ENCODE assay signal across 9 cellular contexts in the genomic region with DNA sequence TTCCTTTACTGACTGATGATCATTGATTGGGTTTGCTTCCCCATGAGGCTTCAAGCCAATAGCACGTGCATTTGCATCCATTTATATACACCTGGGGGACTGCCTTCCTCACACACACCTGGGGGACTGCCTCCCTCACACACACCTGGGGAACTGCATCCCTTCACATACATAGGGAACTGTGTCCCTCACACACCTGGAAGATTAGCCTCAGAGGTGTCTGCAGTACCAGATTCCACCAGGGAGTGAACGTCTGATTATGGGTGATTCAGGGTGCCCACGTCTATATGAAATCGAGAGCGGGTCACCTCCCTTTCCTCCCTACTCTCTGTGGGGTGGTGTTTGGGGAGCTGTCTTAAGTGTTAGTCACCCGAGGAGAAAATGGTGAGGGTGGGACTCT. TPM values are rescaled to one million over a fixed set of nuclear protein-coding genes. Genes with fewer than 3 reads are reported as not detected.
DNase-seq lines count a peak whose midpoint lies in the region; ATAC-seq and TF ChIP-seq lines count a peak whose summit lies in the region.
"Had no signal": no experiment of that assay in that cellular context is flagged by ENCODE, and none has a peak within 500 bp of the region (broad histone marks: within the 10 kb centered on the region; RNA-seq: fewer than 3 reads in every experiment).

No MANE protein-coding gene starts in this region.

- H3K79me2 ChIP-seq in SK-N-SH (ENCODE audit: insufficient read depth) (peaks cover 72% of the 10 kb centered on the region), smooth muscle cell (ENCODE audit: low read depth) (peaks cover 89% of the 10 kb centered on the region)

- CTCF ChIA-PET in SK-N-SH (lab: Yijun Ruan, JAX), result no interaction called here

- intact Hi-C loops in esophagus muscularis mucosa (cut with DNase I), result loop anchor here (10.0 kb wide), 1 partner anchor 107 kb away; no protein-coding TSS in a partner anchor

- ATAC-seq in SK-N-SH treated with all-trans-retinoic acid at 6 μM for 48 hours, result no peak
- no peak for ATAC-seq in GM21515 (IDR thresholded peaks at IDR 0.05; ENCODE audit: unreplicated experiment)

- H3K4me1 ChIP-seq in SK-N-SH (ENCODE audit: control insufficient read depth in 1 of 2, insufficient read depth in 2 of 2, low read depth in 1 of 2, low read length in 1 of 2) (peaks cover 5 to 49% of the 10 kb centered on the region in 2 experiments; a peak in 3 of 4 replicates), SJSA1 (replicated peaks) (peaks cover 42% of the 10 kb centered on the region), esophagus muscularis mucosa (peaks cover 73 to 90% (median 87%) of the 10 kb centered on the region in 4 donors), smooth muscle cell (ENCODE audit: low read depth) (peaks cover 22% of the 10 kb centered on the region)

- no peak for TF ChIP-seq POLR2A in esophagus muscularis mucosa (IDR thresholded peaks at IDR 0.05; ENCODE audit: low read depth)

- TF ChIP-seq CTCF in SK-N-SH (IDR thresholded peaks at IDR 0.05) (no peak), esophagus muscularis mucosa (IDR thresholded peaks at IDR 0.05) (peak in 1 of 3 experiments; percentile 6), smooth muscle cell (IDR thresholded peaks at IDR 0.05; ENCODE audit: borderline replicate concordance, insufficient read depth, poor library complexity, severe bottlenecking) (no peak)

- H4K20me1 ChIP-seq in SK-N-SH (ENCODE audit: insufficient read depth) (peaks cover 31% of the 10 kb centered on the region), smooth muscle cell (ENCODE audit: low read depth) (peaks cover 65% of the 10 kb centered on the region)

- POLR2A ChIA-PET in SK-N-SH (lab: Yijun Ruan, JAX), result no interaction called here

- H2AFZ ChIP-seq in SK-N-SH (ENCODE audit: low read depth), result no peak overlapping the region
- no peak overlapping the region for H2AFZ ChIP-seq in smooth muscle cell (ENCODE audit: low read depth)

- H3K27me3 ChIP-seq in SK-N-SH (ENCODE audit: insufficient read depth) (peaks cover 5% of the 10 kb centered on the region; the same call in 1 of the 2 replicates), SJSA1 (replicated peaks) (no peaks in the 10 kb centered on the region), esophagus muscularis mucosa (no peaks in the 10 kb centered on the region), smooth muscle cell (ENCODE audit: low read depth) (no peaks in the 10 kb centered on the region)

- H3K9me3 ChIP-seq in SK-N-SH (no peaks in the 10 kb centered on the region), SJSA1 (replicated peaks) (no peaks in the 10 kb centered on the region), esophagus muscularis mucosa (no peaks in the 10 kb centered on the region), smooth muscle cell (replicated peaks; ENCODE audit: low read depth) (no peaks in the 10 kb centered on the region)

- H3K9me2 ChIP-seq in SK-N-SH, result no peaks in the 10 kb centered on the region

- H3K4me3 ChIP-seq in SK-N-SH (ENCODE audit: low read depth in 2 of 2, low read length in 1 of 2), result no peak overlapping the region
- no peak overlapping the region for H3K4me3 ChIP-seq in SJSA1
- peak overlapping the region in 1 of 4 donors; percentile 10 for H3K4me3 ChIP-seq in esophagus muscularis mucosa
- H3K4me3 ChIP-seq in smooth muscle cell, result no peak overlapping the region

- peak overlapping the region; percentile 46; the same call in 1 of the 2 replicates for H3K9ac ChIP-seq in SK-N-SH
- H3K9ac ChIP-seq in smooth muscle cell (ENCODE audit: low read depth), result peak overlapping the region; percentile 92

- TF ChIP-seq RAD21 in SK-N-SH (IDR thresholded peaks at IDR 0.05; ENCODE audit: low read length), result no peak

- no peak for TF ChIP-seq EP300 in SK-N-SH (IDR thresholded peaks at IDR 0.05; ENCODE audit: borderline replicate concordance in 1 of 2, low read depth in 1 of 2, low read length in 1 of 2)
- TF ChIP-seq EP300 in esophagus muscularis mucosa (IDR thresholded peaks at IDR 0.05), result no peak

- H3K27ac ChIP-seq in SK-N-SH (ENCODE audit: low read depth in 2 of 2, low read length in 1 of 2), result peak overlapping the region in 1 of 2 experiments; percentile 90; a peak in 2 of 4 replicates
- peak overlapping the region; percentile 64 for H3K27ac ChIP-seq in SJSA1
- peak overlapping the region; percentile 2 to 86 (median 44) for H3K27ac ChIP-seq in esophagus muscularis mucosa (replicated peaks in 1 of 4)
- H3K27ac ChIP-seq in smooth muscle cell (ENCODE audit: low read depth), result peak overlapping the region; percentile 97
- H3K27ac ChIP-seq: 22Rv1 had no signal

- H3F3A ChIP-seq in SK-N-SH (replicated peaks; ENCODE audit: insufficient read depth) (peaks cover 42% of the 10 kb centered on the region), smooth muscle cell (ENCODE audit: low read depth) (peaks cover 51% of the 10 kb centered on the region)

- H3K4me2 ChIP-seq in SK-N-SH (peak overlapping the region; percentile 78), smooth muscle cell (peak overlapping the region; percentile 79)

- peaks cover 0 to 8% of the 10 kb centered on the region in 2 experiments for H3K36me3 ChIP-seq in SK-N-SH (replicated peaks in 1 of 2; ENCODE audit: control insufficient read depth in 1 of 2, insufficient read depth in 2 of 2, low read length in 1 of 2)
- peaks cover 48% of the 10 kb centered on the region for H3K36me3 ChIP-seq in SJSA1
- H3K36me3 ChIP-seq in esophagus muscularis mucosa, result peaks cover 0 to 16% (median 8%) of the 10 kb centered on the region in 4 donors
- H3K36me3 ChIP-seq in smooth muscle cell (ENCODE audit: low read depth), result no peaks in the 10 kb centered on the region

- no peak for DNase-seq in SK-N-SH
- DNase-seq in SJSA1 (ENCODE audit: low read depth in 1 of 2, low spot score in 2 of 2), result no peak
- no peak for DNase-seq in esophagus muscularis mucosa (ENCODE audit: extremely low spot score)
- DNase-seq in smooth muscle cell (lab: John Stamatoyannopoulos, UW; ENCODE audit: unreplicated experiment), result no peak
- DNase-seq in KG1 (lab: John Stamatoyannopoulos, UW), result no peak
- DNase-seq in GM19238 (ENCODE audit: insufficient read length, low spot score), result no peak

- 23% methylated on average over 6 of the region's 6 CpGs for WGBS in SK-N-SH (ENCODE audit: low lambda C conversion rate)
- 76% methylated on average over 6 of the region's 6 CpGs for WGBS in esophagus muscularis mucosa
- WGBS in smooth muscle cell (ENCODE audit: low lambda C conversion rate), result 54% methylated on average over 6 of the region's 6 CpGs

TF ChIP-seq in SK-N-SH, 30 proteins besides CTCF, POLR2A, EP300 and RAD21:
- no peak for TF ChIP-seq TCF12 (IDR thresholded peaks at IDR 0.05)
- no peak for TF ChIP-seq GATA2 (CRISPR knock-in tag; IDR thresholded peaks at IDR 0.05)

TF ChIP-seq in SK-N-SH treated with all-trans-retinoic acid at 6 μM for 48 hours, 23 proteins besides CTCF, POLR2A, EP300 and RAD21:
- TF ChIP-seq ISL1 (CRISPR knock-in tag; IDR thresholded peaks at IDR 0.05) (no peak), ARNTL (CRISPR knock-in tag; IDR thresholded peaks at IDR 0.05; ENCODE audit: borderline replicate concordance, low read depth) (no peak), TCF4 (CRISPR knock-in tag; IDR thresholded peaks at IDR 0.05; ENCODE audit: borderline replicate concordance) (no peak)

RNA-seq across cellular contexts. Expression of a gene that starts 16.9 kb away (rescaled TPM):
- 149 and 346 TPM in 2 replicates for polyA plus RNA-seq in SK-N-SH (2012; rRNA removed)
- polyA plus RNA-seq in SK-N-SH (2012; cell fraction: cytosol; rRNA removed), result 202 and 224 TPM in 2 replicates
- polyA plus RNA-seq in SK-N-SH (2012; cell fraction: nucleus; rRNA removed), result 119 and 169 TPM in 2 replicates
- 463 and 527 TPM in 2 replicates for total RNA-seq in SJSA1 (2014; rRNA removed; shearing (Covaris generic))
- total RNA-seq in esophagus muscularis mucosa, result 100 to 1,000 TPM; 311 to 469 (median 376) TPM
- total RNA-seq in smooth muscle cell, result 647 and 726 TPM in 2 replicates
- 1,194 and 1,373 TPM in 2 replicates for polyA plus RNA-seq in smooth muscle cell

RNA-seq across cellular contexts. Expression of a gene that starts 43.8 kb away (rescaled TPM):
- 0.42 and 0.76 TPM in 2 replicates for polyA plus RNA-seq in SK-N-SH (2012; rRNA removed)
- polyA plus RNA-seq in SK-N-SH (2012; cell fraction: cytosol; rRNA removed), result 0.42 and 0.60 TPM in 2 replicates
- 0.45 and 0.50 TPM in 2 replicates for polyA plus RNA-seq in SK-N-SH (2012; cell fraction: nucleus; rRNA removed)
- not detected in 2 replicates for total RNA-seq in SJSA1 (2014; rRNA removed; shearing (Covaris generic))
- total RNA-seq in esophagus muscularis mucosa, result under 1 TPM in 3 of 4 donors, not detected in 1; 0.39 to 0.83 (median 0.40) TPM
- total RNA-seq in smooth muscle cell, result 1.1 and 2.6 TPM in 2 replicates
- 1.3 and 3.6 TPM in 2 replicates for polyA plus RNA-seq in smooth muscle cell
